Comparison of ENCODE assay signal across 20 cellular contexts in the genomic region with DNA sequence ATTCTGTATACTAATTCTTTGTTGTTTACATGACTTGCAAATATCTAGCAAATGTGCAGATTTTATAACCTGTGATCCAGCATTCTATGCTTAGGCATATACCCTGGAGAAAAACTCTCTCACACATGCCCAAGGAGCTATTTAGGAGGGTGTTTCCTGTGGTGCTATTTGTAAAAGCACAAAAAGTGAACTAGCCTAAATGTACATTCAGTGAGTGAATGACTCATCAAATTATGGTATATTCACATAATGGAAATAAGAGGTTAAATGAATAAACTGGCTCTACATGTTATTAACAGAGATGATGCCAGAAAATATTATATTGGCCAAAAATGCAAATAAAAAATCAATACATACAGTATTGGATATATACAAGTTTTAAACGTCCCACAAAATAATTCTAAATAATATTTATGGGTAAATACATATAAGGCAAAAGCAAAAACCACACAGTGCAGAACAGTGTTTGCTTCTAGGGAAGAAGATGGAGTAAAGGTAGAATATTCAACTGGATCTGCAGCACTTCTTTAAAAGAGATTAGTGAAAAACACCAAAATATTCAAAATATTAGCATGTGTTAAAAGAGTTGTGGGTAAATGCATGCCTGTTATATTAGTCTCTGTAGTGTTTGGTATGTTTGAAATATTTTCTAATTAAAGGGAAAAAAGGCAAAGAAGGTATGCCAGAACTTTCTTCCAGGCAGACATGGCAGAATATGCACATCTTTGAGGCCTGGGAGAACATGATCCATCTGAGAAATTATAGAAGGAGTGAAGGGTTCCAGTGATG.
"Had no signal": no experiment of that assay in that cellular context is flagged by ENCODE, and none has a peak within 500 bp of the region (broad histone marks: within the 10 kb centered on the region; RNA-seq: fewer than 3 reads in every experiment).

No MANE protein-coding gene starts in this region.

- ATAC-seq: activated CD8-positive, alpha-beta T cell treated with anti-CD3 and anti-CD28 coated beads, Interleukin-2, amount 10 ng/mL, durations not matched to agents 7 days and 5 days; left ventricle myocardium superior; natural killer cell treated with Interleukin-12 subunit alpha and Interleukin-12 subunit beta and Interleukin-15 and Interleukin-18, amount 100 ng/mL, for 72 hours; right cardiac atrium had no signal

- H3K4me3 ChIP-seq: prostate gland, suprapubic skin had no signal

- H3K9me3 ChIP-seq: prostate gland, suprapubic skin had no signal

- DNase-seq: activated B cell treated with CpG ODN at 0.5 μM for 24 hours; activated CD4-positive, alpha-beta T cell treated with anti-CD3 and anti-CD28 coated beads, Interleukin-2, amount 10 ng/mL, durations not matched to agents 24 days and 14 days; activated CD8-positive, alpha-beta memory T cell treated with anti-CD3 and anti-CD28 coated beads, Interleukin-2, amount 50 U/mL, for 4 hours; activated CD8-positive, alpha-beta T cell treated with anti-CD3 and anti-CD28 coated beads, Interleukin-2, amount 10 ng/mL, durations not matched to agents 7 days and 5 days; activated gamma-delta T cell treated with Interleukin-2 at 50 U/mL for 16 hours; activated naive CD8-positive, alpha-beta T cell treated with anti-CD3 and anti-CD28 coated beads, Interleukin-2, amount 10 ng/mL, durations not matched to agents 7 days and 5 days; activated T-cell treated with anti-CD3 and anti-CD28 coated beads, Interleukin-2, amount 50 U/mL, for 48 hours; anterior cingulate cortex; dermis blood vessel endothelial cell; endodermal cell; kidney glomerular epithelial cell; left ventricle myocardium superior; mesendoderm; nucleus accumbens; right cardiac atrium; T-helper 2 cell had no signal

- H3K9me3 Mint-ChIP-seq: activated B cell treated with CpG ODN at 0.5 μM for 24 hours; activated naive CD8-positive, alpha-beta T cell treated with anti-CD3 and anti-CD28 coated beads, Interleukin-2, amount 10 ng/mL, durations not matched to agents 7 days and 5 days; endodermal cell; natural killer cell treated with Interleukin-12 subunit alpha and Interleukin-12 subunit beta and Interleukin-15 and Interleukin-18, amount 100 ng/mL, for 72 hours; stimulated activated naive CD8-positive, alpha-beta T cell treated with anti-CD3 and anti-CD28 coated beads, Interleukin-15, Interleukin-2, amounts not matched to agents 100 ng/mL and 50 ng/mL, for 24 hours had no signal

- H3K4me3 Mint-ChIP-seq: activated B cell treated with CpG ODN at 0.5 μM for 24 hours; activated CD4-positive, alpha-beta T cell treated with anti-CD3 and anti-CD28 coated beads, Interleukin-2, amount 10 ng/mL, durations not matched to agents 24 days and 14 days; activated CD8-positive, alpha-beta T cell treated with anti-CD3 and anti-CD28 coated beads, Interleukin-2, amount 10 ng/mL, durations not matched to agents 7 days and 5 days; activated naive CD8-positive, alpha-beta T cell treated with anti-CD3 and anti-CD28 coated beads, Interleukin-2, amount 10 ng/mL, durations not matched to agents 7 days and 5 days; endodermal cell; natural killer cell treated with Interleukin-12 subunit alpha and Interleukin-12 subunit beta and Interleukin-15 and Interleukin-18, amount 100 ng/mL, for 72 hours; stimulated activated naive CD8-positive, alpha-beta T cell treated with anti-CD3 and anti-CD28 coated beads, Interleukin-15, Interleukin-2, amounts not matched to agents 100 ng/mL and 50 ng/mL, for 24 hours had no signal

- H3K27me3 Mint-ChIP-seq: activated B cell treated with CpG ODN at 0.5 μM for 24 hours; activated CD4-positive, alpha-beta T cell treated with anti-CD3 and anti-CD28 coated beads, Interleukin-2, amount 10 ng/mL, durations not matched to agents 24 days and 14 days; activated naive CD8-positive, alpha-beta T cell treated with anti-CD3 and anti-CD28 coated beads, Interleukin-2, amount 10 ng/mL, durations not matched to agents 7 days and 5 days; stimulated activated naive CD8-positive, alpha-beta T cell treated with anti-CD3 and anti-CD28 coated beads, Interleukin-15, Interleukin-2, amounts not matched to agents 100 ng/mL and 50 ng/mL, for 24 hours had no signal

- H3K36me3 Mint-ChIP-seq: activated naive CD8-positive, alpha-beta T cell treated with anti-CD3 and anti-CD28 coated beads, Interleukin-2, amount 10 ng/mL, durations not matched to agents 7 days and 5 days; natural killer cell treated with Interleukin-12 subunit alpha and Interleukin-12 subunit beta and Interleukin-15 and Interleukin-18, amount 100 ng/mL, for 72 hours had no signal

- H3K27me3 ChIP-seq: suprapubic skin had no signal

- H3K27ac Mint-ChIP-seq: activated B cell treated with CpG ODN at 0.5 μM for 24 hours; activated CD4-positive, alpha-beta T cell treated with anti-CD3 and anti-CD28 coated beads, Interleukin-2, amount 10 ng/mL, durations not matched to agents 24 days and 14 days; activated CD8-positive, alpha-beta T cell treated with anti-CD3 and anti-CD28 coated beads, Interleukin-2, amount 10 ng/mL, durations not matched to agents 7 days and 5 days; activated naive CD8-positive, alpha-beta T cell treated with anti-CD3 and anti-CD28 coated beads, Interleukin-2, amount 10 ng/mL, durations not matched to agents 7 days and 5 days; endodermal cell; natural killer cell treated with Interleukin-12 subunit alpha and Interleukin-12 subunit beta and Interleukin-15 and Interleukin-18, amount 100 ng/mL, for 72 hours; stimulated activated naive CD8-positive, alpha-beta T cell treated with anti-CD3 and anti-CD28 coated beads, Interleukin-15, Interleukin-2, amounts not matched to agents 100 ng/mL and 50 ng/mL, for 24 hours had no signal

- H3K4me1 Mint-ChIP-seq: activated B cell treated with CpG ODN at 0.5 μM for 24 hours; activated CD4-positive, alpha-beta T cell treated with anti-CD3 and anti-CD28 coated beads, Interleukin-2, amount 10 ng/mL, durations not matched to agents 24 days and 14 days; activated naive CD8-positive, alpha-beta T cell treated with anti-CD3 and anti-CD28 coated beads, Interleukin-2, amount 10 ng/mL, durations not matched to agents 7 days and 5 days had no signal

- H3K36me3 ChIP-seq: prostate gland, suprapubic skin had no signal

- H3K27ac ChIP-seq: prostate gland, suprapubic skin had no signal
